ENCODE assay signal across 15 cellular contexts in the genomic region with DNA sequence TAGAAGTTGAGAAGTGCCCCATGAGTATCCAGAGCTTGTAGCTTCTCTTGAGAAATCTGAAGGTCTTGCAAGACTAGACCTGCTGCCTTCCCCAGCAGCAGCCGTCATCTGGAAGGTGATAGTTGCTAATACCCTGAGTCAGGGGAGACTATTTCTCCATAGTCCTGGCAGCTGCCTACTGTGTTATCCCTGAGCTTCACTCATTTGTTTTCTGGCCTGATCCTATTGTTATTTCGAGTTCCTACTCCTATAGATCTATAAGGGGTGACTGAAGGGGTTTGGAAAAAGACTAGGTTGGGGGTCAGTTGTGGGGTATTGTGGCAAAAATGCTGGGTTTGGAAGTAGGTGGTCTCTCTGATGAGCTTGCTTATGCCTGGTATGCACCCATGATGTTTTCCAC.
"Had no signal": no experiment of that assay in that cellular context is flagged by ENCODE, and none has a peak within 500 bp of the region (broad histone marks: within the 10 kb centered on the region; RNA-seq: fewer than 3 reads in every experiment).

No MANE protein-coding gene starts in this region.

- H3K9me3 ChIP-seq: gastroesophageal sphincter, heart left ventricle, lower lobe of right lung, thyroid gland had no signal

- H3K9me3 Mint-ChIP-seq: mesothelial cell of epicardium; natural killer cell treated with Interleukin-12 subunit alpha and Interleukin-12 subunit beta and Interleukin-15 and Interleukin-18, amount 100 ng/mL, for 72 hours had no signal

- H3K4me3 ChIP-seq: gastroesophageal sphincter, heart left ventricle, lower lobe of right lung, thyroid gland had no signal

- DNase-seq: activated CD4-positive, alpha-beta T cell treated with anti-CD3 and anti-CD28 coated beads, Interleukin-2, amount 50 U/mL, for 1 hour; activated effector memory CD4-positive, alpha-beta T cell treated with anti-CD3 and anti-CD28 coated beads, Interleukin-2, amount 50 U/mL, for 16 hours; activated naive CD4-positive, alpha-beta T cell treated with anti-CD3 and anti-CD28 coated beads, Interleukin-2, amount 50 U/mL, for 16 hours; activated T-cell treated with anti-CD3 and anti-CD28 coated beads, Interleukin-2, amount 50 U/mL, for 72 hours; aorta; cortex of kidney; heart left ventricle; lower lobe of right lung; stimulated activated naive B cell treated with anti-CD40 and anti-IgM and Interleukin-4, amounts not matched to agents 10 μg/mL and 1 μg/mL and 100 μg/mL, for 72 hours; thyroid gland had no signal

- H3K36me3 Mint-ChIP-seq: mesothelial cell of epicardium; natural killer cell treated with Interleukin-12 subunit alpha and Interleukin-12 subunit beta and Interleukin-15 and Interleukin-18, amount 100 ng/mL, for 72 hours; stimulated activated naive B cell treated with anti-CD40 and anti-IgM and Interleukin-4, amounts not matched to agents 10 μg/mL and 1 μg/mL and 100 μg/mL, for 72 hours had no signal

- H3K27ac ChIP-seq: gastroesophageal sphincter, heart left ventricle, lower lobe of right lung, thyroid gland had no signal

- H3K4me1 ChIP-seq: gastroesophageal sphincter, heart left ventricle, lower lobe of right lung, thyroid gland had no signal

- H3K27me3 ChIP-seq: gastroesophageal sphincter, heart left ventricle, thyroid gland had no signal

- H3K36me3 ChIP-seq: gastroesophageal sphincter, heart left ventricle, lower lobe of right lung, thyroid gland had no signal

- H3K4me1 Mint-ChIP-seq: stimulated activated naive B cell treated with anti-CD40 and anti-IgM and Interleukin-4, amounts not matched to agents 10 μg/mL and 1 μg/mL and 100 μg/mL, for 72 hours had no signal

- H3K4me3 Mint-ChIP-seq: activated T-cell treated with anti-CD3 and anti-CD28 coated beads, Interleukin-2, amount 50 U/mL, for 72 hours; mesothelial cell of epicardium; natural killer cell treated with Interleukin-12 subunit alpha and Interleukin-12 subunit beta and Interleukin-15 and Interleukin-18, amount 100 ng/mL, for 72 hours; stimulated activated naive B cell treated with anti-CD40 and anti-IgM and Interleukin-4, amounts not matched to agents 10 μg/mL and 1 μg/mL and 100 μg/mL, for 72 hours had no signal

- H3K27ac Mint-ChIP-seq: activated T-cell treated with anti-CD3 and anti-CD28 coated beads, Interleukin-2, amount 50 U/mL, for 72 hours; mesothelial cell of epicardium; natural killer cell treated with Interleukin-12 subunit alpha and Interleukin-12 subunit beta and Interleukin-15 and Interleukin-18, amount 100 ng/mL, for 72 hours; stimulated activated naive B cell treated with anti-CD40 and anti-IgM and Interleukin-4, amounts not matched to agents 10 μg/mL and 1 μg/mL and 100 μg/mL, for 72 hours had no signal

- ATAC-seq: activated CD4-positive, CD25-positive, alpha-beta regulatory T cell treated with anti-CD3 and anti-CD28 coated beads, Interleukin-2, amount 50 U/mL, for 24 hours; activated T-cell treated with anti-CD3 and anti-CD28 coated beads, Interleukin-2, amount 50 U/mL, for 72 hours; esophagus mucosa; gastroesophageal sphincter; heart left ventricle; lower lobe of right lung; natural killer cell treated with Interleukin-12 subunit alpha and Interleukin-12 subunit beta and Interleukin-15 and Interleukin-18, amount 100 ng/mL, for 72 hours; stimulated activated naive B cell treated with anti-CD40 and anti-IgM and Interleukin-4, amounts not matched to agents 10 μg/mL and 1 μg/mL and 100 μg/mL, for 72 hours had no signal

- H3K27me3 Mint-ChIP-seq: natural killer cell treated with Interleukin-12 subunit alpha and Interleukin-12 subunit beta and Interleukin-15 and Interleukin-18, amount 100 ng/mL, for 72 hours; stimulated activated naive B cell treated with anti-CD40 and anti-IgM and Interleukin-4, amounts not matched to agents 10 μg/mL and 1 μg/mL and 100 μg/mL, for 72 hours had no signal
